In genomic region chr3:32684029-32684799, GRCh38 we compare ENCODE assay signal across 8 cellular contexts. TPM values are rescaled to one million over a fixed set of nuclear protein-coding genes. Genes with fewer than 3 reads are reported as not detected.
DNase-seq lines count a peak whose midpoint lies in the region; ATAC-seq, FAIRE-seq and TF ChIP-seq lines count a peak whose summit lies in the region.

No MANE protein-coding gene starts in this region.

- TF ChIP-seq RAD21 in GM12878 (IDR thresholded peaks at IDR 0.05; ENCODE audit: insufficient read depth, low read depth, low read length): no peak

- peaks cover 28% of the 10 kb centered on the region for H3K79me2 ChIP-seq in GM12878 (ENCODE audit: control insufficient read depth, insufficient read depth, low read length)

- peak overlapping the region; percentile 78 for H3K4me2 ChIP-seq in GM12878 (ENCODE audit: control insufficient read depth, insufficient read depth)

- CTCF ChIA-PET in GM12878 (lab: Yijun Ruan, JAX): interaction anchor here (0.9 to 1.2 kb wide), 4 partner anchors 11 to 214 kb away, joined by 3 read pairs; no protein-coding TSS in a partner anchor

- peaks cover 0 to 26% (median 20%) of the 10 kb centered on the region in 9 donors for H3K4me1 ChIP-seq in heart right ventricle
- peaks cover 4% of the 10 kb centered on the region for H3K4me1 ChIP-seq in GM12878 (ENCODE audit: control insufficient read depth, insufficient read depth, low read length)
- peaks cover 9% of the 10 kb centered on the region for H3K4me1 ChIP-seq in mesodermal cell (ENCODE audit: control insufficient read depth, insufficient read depth, low read length, poor library complexity, severe bottlenecking)
- H3K4me1 ChIP-seq in uterus: no peaks in the 10 kb centered on the region

- no peak for TF ChIP-seq EP300 in GM12878 (IDR thresholded peaks at IDR 0.05; ENCODE audit: borderline replicate concordance in 1 of 2, control insufficient read depth in 1 of 2, low read depth in 2 of 2, low read length in 2 of 2)

- no TSS peak for BruUV-seq in GM12878 (replicated peaks; lab: Mats Ljungman, UMichigan)

- POLR2A ChIA-PET in GM12878 (lab: Charles Lee): interaction anchor here (0.6 to 1.2 kb wide), 7 partner anchors 17 to 975 kb away, joined by 3 to 6 read pairs (median 3); no protein-coding TSS in a partner anchor

- H3K9ac ChIP-seq in GM12878 (ENCODE audit: control insufficient read depth, insufficient read depth, low read length): peak overlapping the region; percentile 50; the same call in 1 of the 2 replicates

- TF ChIP-seq CTCF in heart right ventricle (IDR thresholded peaks at IDR 0.05): no peak
- TF ChIP-seq CTCF in GM12878 (IDR thresholded peaks at IDR 0.05 in 2 of 3, conservative IDR thresholded peaks at IDR 0.05 in 1 of 3; ENCODE audit: control insufficient read depth in 2 of 3, extremely low read depth in 1 of 3, insufficient read depth in 1 of 3, low read depth in 3 of 3, low read length in 3 of 3): no peak
- TF ChIP-seq CTCF in uterus (IDR thresholded peaks at IDR 0.05): no peak

- FAIRE-seq in GM12878 (lab: Jason Lieb, UNC): no peak

- H3K27me3 ChIP-seq in heart right ventricle (no peaks in the 10 kb centered on the region), GM12878 (replicated peaks in 1 of 2; ENCODE audit: control insufficient read depth in 2 of 2, insufficient read depth in 2 of 2, low read length in 1 of 2) (no peaks in the 10 kb centered on the region), uterus (no peaks in the 10 kb centered on the region)

- RAD21 ChIA-PET in GM12878 (lab: Charles Lee; ENCODE audit: unreplicated experiment): interaction anchor here (0.6 to 1.0 kb wide), 3 partner anchors 17 to 249 kb away, joined by 3 to 4 read pairs (median 3); no protein-coding TSS in a partner anchor

- no peak for DNase-seq in heart right ventricle
- no peak for DNase-seq in cardiac septum (ENCODE audit: low spot score)
- DNase-seq in GM12878 (ENCODE audit: low read depth, low spot score): no peak
- DNase-seq in uterus: no peak
- DNase-seq in 8988T: no peak
- no peak for DNase-seq in pons (ENCODE audit: low spot score)

- SMC1A ChIA-PET in GM12878 (lab: Charles Lee; ENCODE audit: uncharacterized antibody, unreplicated experiment): interaction anchor here (0.6 to 1.6 kb wide), 6 partner anchors 11 to 214 kb away, joined by 3 to 4 read pairs (median 4); no protein-coding TSS in a partner anchor

- TF ChIP-seq POLR2A in GM12878 (IDR thresholded peaks at IDR 0.05; ENCODE audit: low read depth, low read length) (no peak), uterus (IDR thresholded peaks at IDR 0.05) (no peak)

- H2AFZ ChIP-seq in GM12878 (ENCODE audit: control insufficient read depth, low read depth, low read length): peak overlapping the region; percentile 97

- intact Hi-C loops in heart right ventricle (cut with DNase I): loop anchor here in 1 of 10 donors (2.0 kb wide), 1 partner anchor 109 kb away; no protein-coding TSS in a partner anchor
- intact Hi-C loops in cardiac septum (cut with DNase I): no loop called here
- intact Hi-C loops in GM12878 (cut with micrococcal nuclease; ENCODE audit: unreplicated experiment): no loop called here
- intact Hi-C loops in uterus (cut with DNase I; ENCODE audit: low total_unique reads): no loop called here

- H3K9me3 ChIP-seq in heart right ventricle: no peaks in the 10 kb centered on the region
- no peaks in the 10 kb centered on the region for H3K9me3 ChIP-seq in GM12878 (replicated peaks; ENCODE audit: control insufficient read depth, insufficient read depth, low read length)
- H3K9me3 ChIP-seq in mesodermal cell (ENCODE audit: control insufficient read depth, low read length): no peaks in the 10 kb centered on the region
- no peaks in the 10 kb centered on the region for H3K9me3 ChIP-seq in uterus

- ATAC-seq in heart right ventricle: no peak
- no peak for ATAC-seq in GM12878
- no peak for ATAC-seq in HG03442 (IDR thresholded peaks at IDR 0.05; ENCODE audit: unreplicated experiment)

- H3K27ac ChIP-seq in heart right ventricle: peak overlapping the region; percentile 60 to 91 (median 87)
- peak overlapping the region; percentile 24; the same call in 1 of the 2 replicates for H3K27ac ChIP-seq in GM12878 (ENCODE audit: control insufficient read depth, insufficient read depth)
- peak overlapping the region; percentile 84 for H3K27ac ChIP-seq in mesodermal cell (ENCODE audit: low read depth, low read length, severe bottlenecking)
- peak overlapping the region; percentile 70 to 87 for H3K27ac ChIP-seq in uterus

- WGBS in heart right ventricle, 2 donors: 43 to 45% methylated on average over 4 of the region's 4 CpGs
- 0% methylated on average over 4 of the region's 4 CpGs for WGBS in GM12878 (ENCODE audit: insufficient coverage, insufficient replicate concordance, low lambda C conversion rate, missing lambda C conversion rate)
- WGBS in mesodermal cell (ENCODE audit: insufficient coverage in 2 of 2), 2 experiments: 83 to 88% methylated on average over 2 to 3 of the region's 4 CpGs

- H4K20me1 ChIP-seq in GM12878 (ENCODE audit: control insufficient read depth, insufficient read depth): no peaks in the 10 kb centered on the region

- H3K4me3 ChIP-seq in heart right ventricle (peak overlapping the region; percentile 1 to 97 (median 88)), GM12878 (peak overlapping the region; percentile 63), mesodermal cell (ENCODE audit: extremely low read depth, insufficient read depth, low read length, poor library complexity, severe bottlenecking) (peak overlapping the region; percentile 93), uterus (peak overlapping the region; percentile 75 to 83)

- H3K36me3 ChIP-seq in heart right ventricle: peaks cover 0 to 9% (median 0%) of the 10 kb centered on the region in 9 donors
- no peaks in the 10 kb centered on the region for H3K36me3 ChIP-seq in GM12878 (ENCODE audit: control insufficient read depth in 2 of 2, insufficient read depth in 2 of 2, low read length in 1 of 2)
- peaks cover 7% of the 10 kb centered on the region for H3K36me3 ChIP-seq in mesodermal cell (ENCODE audit: control insufficient read depth, insufficient read depth, low read length)
- no peaks in the 10 kb centered on the region for H3K36me3 ChIP-seq in uterus

- in situ Hi-C loops in GM12878 (cut with MboI): no loop called here

TF ChIP-seq in GM12878, 131 proteins besides CTCF, POLR2A, EP300 and RAD21 (continues in another document):
- TF ChIP-seq RBBP5 (conservative IDR thresholded peaks at IDR 0.05): no peak
- peak; percentile 33; the same call in 1 of the 2 replicates for TF ChIP-seq RAD51 (IDR thresholded peaks at IDR 0.05)
- TF ChIP-seq WRNIP1 (IDR thresholded peaks at IDR 0.05; ENCODE audit: borderline replicate concordance, low read depth, low read length): no peak
- TF ChIP-seq JUNB (IDR thresholded peaks at IDR 0.05): 0 out of 2 replicates have a peak, but pooled peaks have one; percentile 11
- TF ChIP-seq NKRF (conservative IDR thresholded peaks at IDR 0.05): peak; percentile 22; the same call in 1 of the 2 replicates
- no peak for TF ChIP-seq RELA (IDR thresholded peaks at IDR 0.05; ENCODE audit: borderline replicate concordance, partially characterized antibody)
- peak; percentile 62 for TF ChIP-seq MEF2B (IDR thresholded peaks at IDR 0.05; ENCODE audit: partially characterized antibody, poor library complexity, severe bottlenecking)
- TF ChIP-seq MYB (IDR thresholded peaks at IDR 0.05; ENCODE audit: borderline replicate concordance, low read depth, low read length): no peak
- 0 out of 2 replicates have a peak, but pooled peaks have one; percentile 31 for TF ChIP-seq PAX8 (IDR thresholded peaks at IDR 0.05)
- TF ChIP-seq TCF7 (IDR thresholded peaks at IDR 0.05; ENCODE audit: borderline replicate concordance): no peak
- TF ChIP-seq ZNF24 (IDR thresholded peaks at IDR 0.05): 0 out of 2 replicates have a peak, but pooled peaks have one; percentile 42

RNA-seq across cellular contexts. Expression of gene CNOT10, which starts 0.8 kb away (rescaled TPM):
- total RNA-seq in heart right ventricle (10 to 100 TPM; 13.6 to 23.9 (median 18.1) TPM), cardiac septum (13.2 TPM), GM12878 (2014; rRNA removed) (42.0 and 45.3 TPM in 2 replicates), GM12878 (2014; rRNA removed; fragmentation: Illumina TruSeq; extraction: Trizol) (41.9 and 42.0 TPM in 2 replicates), GM12878 (2021) (45.7 and 47.5 TPM in 2 replicates), uterus (10 to 100 TPM; 15.1 to 50.0 (median 31.8) TPM)
- polyA plus RNA-seq in heart right ventricle (10 to 100 TPM; 13.6 to 15.6 TPM), GM12878 (2011; rRNA removed) (46.3 and 67.1 TPM in 2 replicates), GM12878 (2014; fragmentation: Illumina TruSeq; extraction: Trizol) (44.2 and 57.8 TPM in 2 replicates), GM12878 (2014; fragmentation: Nextera tagmentation; extraction: Ambion mirVana) (10 to 100 TPM; 18.2 to 34.6 TPM), GM12878 (2014; rRNA removed) (41.3 and 47.8 TPM in 2 replicates), GM12878 (2016; fragmentation: Nextera tagmentation; extraction: Ambion mirVana) (10 to 100 TPM; 50.0 to 51.9 TPM)
- total RNA-seq in GM12878 (2013; cell fraction: nucleolus; rRNA removed): 108 and 116 TPM in 2 replicates
- 36.5 TPM for polyA plus RNA-seq in GM12878 (2011; ENCODE audit: low read depth)
- polyA plus RNA-seq in GM12878 (2011; cell fraction: cytosol; rRNA removed): 40.7 and 44.8 TPM in 2 replicates
- polyA plus RNA-seq in GM12878 (2011; cell fraction: nucleus; rRNA removed): 25.9 and 37.1 TPM in 2 replicates
- polyA plus RNA-seq in GM12878 (2012): 20.3 and 22.4 TPM in 2 replicates
- polyA minus RNA-seq in GM12878 (2011; rRNA and poly(A)+ RNA removed): 47.8 and 64.6 TPM in 2 replicates
- 17.8 and 21.5 TPM in 2 replicates for polyA minus RNA-seq in GM12878 (2011; cell fraction: cytosol; rRNA and poly(A)+ RNA removed)
- polyA minus RNA-seq in GM12878 (2011; cell fraction: nucleus; rRNA and poly(A)+ RNA removed): 18.4 and 28.2 TPM in 2 replicates
- 30.0 TPM for polyA plus RNA-seq in mesodermal cell (2013, experiment 1 of 2)
- polyA plus RNA-seq in mesodermal cell (2013, experiment 2 of 2): 28.0 TPM

Comparison
In these comparisons a context has a peak if more than half of its experiments do, and no peak if none do; other contexts are left out.
1. H3K27ac ChIP-seq: peak in every context shown above with its lines; median percentile 87 in heart right ventricle; 84 in mesodermal cell; 78 in uterus; 24 in GM12878.